Comparison of ENCODE assay signal across 8 cellular contexts in genomic region chr5:59034498-59035186, GRCh38.
DNase-seq lines count a peak whose midpoint lies in the region; ATAC-seq and TF ChIP-seq lines count a peak whose summit lies in the region.

No MANE protein-coding gene starts in this region.

- H3K36me3 Mint-ChIP-seq in chondrocyte (ENCODE audit: low read depth) = peaks cover 5% of the 10 kb centered on the region
- H3K36me3 Mint-ChIP-seq in naive thymus-derived CD8-positive, alpha-beta T cell = peaks cover 14 to 30% (median 16%) of the 10 kb centered on the region in 3 donors

- H3K4me1 ChIP-seq in heart left ventricle = peaks cover 0 to 50% (median 18%) of the 10 kb centered on the region in 12 donors
- peaks cover 18% of the 10 kb centered on the region for H3K4me1 ChIP-seq in HEK293 (ENCODE audit: control insufficient read depth, insufficient read depth, low read length)

- peaks cover 51% of the 10 kb centered on the region for H3K4me1 Mint-ChIP-seq in chondrocyte (ENCODE audit: low read depth)
- H3K4me1 Mint-ChIP-seq in naive thymus-derived CD8-positive, alpha-beta T cell = peaks cover 27 to 75% (median 59%) of the 10 kb centered on the region in 4 donors

- H3K9me3 ChIP-seq in heart left ventricle = peaks cover 0 to 4% (median 0%) of the 10 kb centered on the region in 12 donors
- no peaks in the 10 kb centered on the region; the same call in 1 of the 2 replicates for H3K9me3 ChIP-seq in HEK293 (ENCODE audit: control insufficient read depth, insufficient read depth, low read depth, low read length)

- peaks cover 5% of the 10 kb centered on the region for H3K9me3 Mint-ChIP-seq in chondrocyte (ENCODE audit: low read depth)
- no peaks in the 10 kb centered on the region for H3K9me3 Mint-ChIP-seq in naive thymus-derived CD8-positive, alpha-beta T cell

- CTCF ChIA-PET in HEK293 (lab: Yijun Ruan, JAX) = interaction anchor here (0.5 to 3.0 kb wide), 22 partner anchors 10 to 645 kb away, joined by 3 to 29 read pairs (median 3); no protein-coding TSS in a partner anchor

- POLR2A ChIA-PET in HEK293 (lab: Yijun Ruan, JAX) = no interaction called here
- POLR2A ChIA-PET in naive thymus-derived CD8-positive, alpha-beta T cell (lab: Charles Lee) = interaction anchor here (0.8 to 4.0 kb wide), 4 partner anchors 89 to 143 kb away, joined by 3 to 32 read pairs (median 4); no protein-coding TSS in a partner anchor

- no peak for DNase-seq in heart left ventricle
- DNase-seq in left cardiac atrium = no peak
- peak; percentile 87 for DNase-seq in RKO (ENCODE audit: low spot score)
- no peak for DNase-seq in chondrocyte (ENCODE audit: low spot score)
- DNase-seq in naive thymus-derived CD8-positive, alpha-beta T cell = peak in 6 of 10 donors; percentile 10 to 61 (median 46)
- no peak for DNase-seq in activated naive CD4-positive, alpha-beta T cell treated with Interleukin-2 at 50 U/mL for 16 hours

- peak overlapping the region; percentile 32 for H3K27ac Mint-ChIP-seq in chondrocyte (ENCODE audit: unreplicated experiment)
- peak overlapping the region; percentile 9 to 99 (median 85) for H3K27ac Mint-ChIP-seq in naive thymus-derived CD8-positive, alpha-beta T cell

- ATAC-seq in heart left ventricle = no peak
- no peak for ATAC-seq in left cardiac atrium
- peak in 1 of 2 donors; percentile 15 for ATAC-seq in naive thymus-derived CD8-positive, alpha-beta T cell
- ATAC-seq in HG03045 (IDR thresholded peaks at IDR 0.05; ENCODE audit: unreplicated experiment) = no peak

- TF ChIP-seq POLR2A in heart left ventricle (IDR thresholded peaks at IDR 0.05) = no peak

- H3K27me3 Mint-ChIP-seq in chondrocyte (ENCODE audit: low read depth) = no peaks in the 10 kb centered on the region
- H3K27me3 Mint-ChIP-seq in naive thymus-derived CD8-positive, alpha-beta T cell = no peaks in the 10 kb centered on the region

- H3K27ac ChIP-seq in heart left ventricle = peak overlapping the region in 6 of 12 donors; percentile 0 to 88 (median 17)
- no peak overlapping the region for H3K27ac ChIP-seq in HEK293 (ENCODE audit: extremely low read depth, low read depth, low read length)

- H3K36me3 ChIP-seq in heart left ventricle (no peaks in the 10 kb centered on the region), HEK293 (ENCODE audit: control insufficient read depth in 2 of 2, insufficient read depth in 1 of 2, low read length in 2 of 2) (no peaks in the 10 kb centered on the region)

- WGBS in heart left ventricle, 4 donors = 56 to 71% (median 64%) methylated on average over 3 of the region's 3 CpGs

- no peak overlapping the region for H3K4me3 Mint-ChIP-seq in chondrocyte (ENCODE audit: unreplicated experiment)
- H3K4me3 Mint-ChIP-seq in naive thymus-derived CD8-positive, alpha-beta T cell = peak overlapping the region in 9 of 10 donors; percentile 38 to 99 (median 89)

- intact Hi-C loops in heart left ventricle (cut with DNase I) = loop anchor here (2.0 to 10.0 kb wide), 10 partner anchors 90 to 330 kb away; no protein-coding TSS in a partner anchor
- intact Hi-C loops in left cardiac atrium (cut with DNase I) = loop anchor here (2.0 to 5.0 kb wide), 3 partner anchors 53 to 134 kb away; no protein-coding TSS in a partner anchor

- H3K27me3 ChIP-seq in heart left ventricle = no peaks in the 10 kb centered on the region

- peak; percentile 30 to 62 (median 50) for TF ChIP-seq CTCF in heart left ventricle (IDR thresholded peaks at IDR 0.05)
- no peak for TF ChIP-seq CTCF in HEK293 (tag by site-specific recombination; IDR thresholded peaks at IDR 0.05)
- TF ChIP-seq CTCF in chondrocyte (IDR thresholded peaks at IDR 0.05) = peak; percentile 84

- no peak overlapping the region for H3K4me3 ChIP-seq in heart left ventricle
- H3K4me3 ChIP-seq in HEK293 (ENCODE audit: low read depth, low read length) = no peak overlapping the region

TF ChIP-seq in HEK293, 187 proteins besides CTCF, POLR2A, EP300 and RAD21 (continues in another document):
- TF ChIP-seq ZSCAN30 (tag by site-specific recombination; IDR thresholded peaks at IDR 0.05) (0 out of 2 replicates have a peak, but pooled peaks have one; percentile 70), ZNF660 (tag by site-specific recombination; IDR thresholded peaks at IDR 0.05) (peak; percentile 40; the same call in 1 of the 2 replicates), PRDM1 (tag by site-specific recombination; IDR thresholded peaks at IDR 0.05) (peak; percentile 59), ZNF610 (tag by site-specific recombination; IDR thresholded peaks at IDR 0.05; ENCODE audit: borderline replicate concordance) (no peak), ZNF792 (tag by site-specific recombination; IDR thresholded peaks at IDR 0.05) (no peak), ZNF2 (tag by site-specific recombination; IDR thresholded peaks at IDR 0.05) (peak; percentile 56; the same call in 1 of the 2 replicates), FEZF1 (tag by site-specific recombination; IDR thresholded peaks at IDR 0.05) (peak; percentile 15; the same call in 1 of the 2 replicates), KLF10 (tag by site-specific recombination; IDR thresholded peaks at IDR 0.05) (0 out of 2 replicates have a peak, but pooled peaks have one; percentile 15), ZNF701 (tag by site-specific recombination; IDR thresholded peaks at IDR 0.05) (no peak), ZNF169 (tag by site-specific recombination; IDR thresholded peaks at IDR 0.05) (no peak), REST (tag by site-specific recombination; IDR thresholded peaks at IDR 0.05) (0 out of 2 replicates have a peak, but pooled peaks have one; percentile 28), ZNF629 (tag by site-specific recombination; IDR thresholded peaks at IDR 0.05) (peak; percentile 60; the same call in 1 of the 2 replicates), ZNF561 (tag by site-specific recombination; IDR thresholded peaks at IDR 0.05; ENCODE audit: borderline replicate concordance) (0 out of 2 replicates have a peak, but pooled peaks have one; percentile 21), ZNF513 (tag by site-specific recombination; IDR thresholded peaks at IDR 0.05) (no peak), EGR2 (tag by site-specific recombination; IDR thresholded peaks at IDR 0.05; ENCODE audit: low read depth) (no peak)

Comparison
In these comparisons a context has a peak if more than half of its experiments do, and no peak if none do; other contexts are left out.
1. DNase-seq: peak in RKO (single experiment) and naive thymus-derived CD8-positive, alpha-beta T cell (6 of 10); none in heart left ventricle (0 of 5), left cardiac atrium (single experiment), chondrocyte (single experiment) and activated naive CD4-positive, alpha-beta T cell treated with Interleukin-2 at 50 U/mL for 16 hours (single experiment).